36 cellular contexts compared by ENCODE assay signal in the genomic region with DNA sequence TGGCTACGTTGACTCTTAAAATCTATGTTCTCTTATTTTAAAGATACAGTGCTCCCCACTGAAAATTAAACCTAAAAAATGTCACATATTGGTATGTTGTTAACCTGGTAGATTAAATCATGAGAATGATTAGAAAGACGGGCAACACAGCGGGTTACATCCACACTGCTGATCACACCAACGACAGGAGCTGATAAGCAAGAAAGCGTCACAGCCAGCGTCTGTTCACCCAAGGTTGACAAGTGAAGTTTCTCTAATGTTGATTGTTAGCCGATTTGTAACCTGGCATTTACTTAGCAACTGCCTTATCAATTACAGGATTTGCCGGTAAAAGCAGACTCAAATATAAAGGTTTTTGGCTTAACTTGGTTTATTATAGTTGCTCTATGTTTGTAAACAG.
"Had no signal": no experiment of that assay in that cellular context is flagged by ENCODE, and none has a peak within 500 bp of the region (broad histone marks: within the 10 kb centered on the region; RNA-seq: fewer than 3 reads in every experiment).

No MANE protein-coding gene starts in this region.

- H3K9me3 Mint-ChIP-seq: activated CD4-positive, alpha-beta memory T cell treated with anti-CD3 and anti-CD28 coated beads, Interleukin-2, amount 10 ng/mL, durations not matched to agents 7 days and 5 days; activated CD4-positive, alpha-beta T cell treated with anti-CD3 and anti-CD28 coated beads, Interleukin-2, amount 10 ng/mL, durations not matched to agents 7 days and 5 days; activated naive CD4-positive, alpha-beta T cell treated with anti-CD3 and anti-CD28 coated beads, Interleukin-2, amount 10 ng/mL, durations not matched to agents 7 days and 5 days; activated naive CD4-positive, alpha-beta T cell treated with anti-CD3 and anti-CD28 coated beads, Interleukin-2, amount 50 U/mL, for 24 hours; activated naive CD8-positive, alpha-beta T cell treated with anti-CD3 and anti-CD28 coated beads, Interleukin-2, amount 10 ng/mL, durations not matched to agents 7 days and 5 days; activated naive CD8-positive, alpha-beta T cell treated with anti-CD3 and anti-CD28 coated beads, Interleukin-2, amount 50 U/mL, for 24 hours; activated T-cell treated with anti-CD3 and anti-CD28 coated beads, Interleukin-2, amount 50 U/mL, for 24 hours; activated T-helper 2 cell treated with anti-CD3 and anti-CD28 coated beads, Interferon-gamma antibody, Interleukin-2, Interleukin-4, amounts not matched to agents 10 μg/mL and 5 μg/mL and 100 μg/mL, durations not matched to agents 14 hours and 24 hours and 36 hours; T-helper 1 cell treated with Interleukin-12 subunit alpha and Interleukin-12 subunit beta and Interleukin-4 antibody, amounts not matched to agents 30 μg/mL and 1 μg/mL, for 36 hours; T-helper 2 cell treated with Interferon-gamma antibody and Interleukin-4, amounts not matched to agents 5 μg/mL and 100 μg/mL, for 36 hours had no signal

- H3K4me3 Mint-ChIP-seq: activated CD4-positive, alpha-beta memory T cell treated with anti-CD3 and anti-CD28 coated beads, Interleukin-2, amount 10 ng/mL, durations not matched to agents 7 days and 5 days; activated CD4-positive, alpha-beta T cell treated with anti-CD3 and anti-CD28 coated beads for 36 hours; activated CD4-positive, alpha-beta T cell treated with anti-CD3 and anti-CD28 coated beads, Interleukin-2, amount 10 ng/mL, durations not matched to agents 7 days and 5 days; activated CD8-positive, alpha-beta memory T cell treated with anti-CD3 and anti-CD28 coated beads, Interleukin-2, amount 10 ng/mL, durations not matched to agents 7 days and 5 days; activated CD8-positive, alpha-beta T cell treated with anti-CD3 and anti-CD28 coated beads, Interleukin-2, amount 10 ng/mL, durations not matched to agents 7 days and 5 days; activated naive CD4-positive, alpha-beta T cell treated with anti-CD3 and anti-CD28 coated beads, Interleukin-2, amount 10 ng/mL, durations not matched to agents 7 days and 5 days; activated naive CD4-positive, alpha-beta T cell treated with anti-CD3 and anti-CD28 coated beads, Interleukin-2, amount 50 U/mL, for 24 hours; activated naive CD8-positive, alpha-beta T cell; activated naive CD8-positive, alpha-beta T cell treated with anti-CD3 and anti-CD28 coated beads, Interleukin-2, amount 10 ng/mL, durations not matched to agents 7 days and 5 days; activated naive CD8-positive, alpha-beta T cell treated with anti-CD3 and anti-CD28 coated beads, Interleukin-2, amount 50 U/mL, for 24 hours; activated T-cell treated with anti-CD3 and anti-CD28 coated beads, Interleukin-2, amount 50 U/mL, for 24 hours; T-helper 1 cell treated with Interleukin-12 subunit alpha and Interleukin-12 subunit beta and Interleukin-4 antibody, amounts not matched to agents 30 μg/mL and 1 μg/mL, for 36 hours; T-helper 2 cell treated with Interferon-gamma antibody and Interleukin-4, amounts not matched to agents 5 μg/mL and 100 μg/mL, for 36 hours had no signal

- H3K36me3 ChIP-seq: ascending aorta, brain microvascular endothelial cell, breast epithelium had no signal

- DNase-seq: activated CD4-positive, alpha-beta memory T cell treated with anti-CD3 and anti-CD28 coated beads, Interleukin-2, amount 10 ng/mL, durations not matched to agents 7 days and 5 days; activated CD4-positive, alpha-beta T cell treated with anti-CD3 and anti-CD28 coated beads for 1 hour; activated CD4-positive, alpha-beta T cell treated with anti-CD3 and anti-CD28 coated beads for 36 hours; activated CD4-positive, alpha-beta T cell treated with anti-CD3 and anti-CD28 coated beads for 48 hours; activated CD4-positive, alpha-beta T cell treated with anti-CD3 and anti-CD28 coated beads, Interleukin-2, amount 10 ng/mL, durations not matched to agents 7 days and 5 days; activated CD4-positive, alpha-beta T cell treated with anti-CD3 and anti-CD28 coated beads, Interleukin-2, amount 50 U/mL, for 48 hours; activated CD4-positive, CD25-positive, alpha-beta regulatory T cell; activated CD8-positive, alpha-beta memory T cell treated with anti-CD3 and anti-CD28 coated beads for 24 hours; activated CD8-positive, alpha-beta memory T cell treated with anti-CD3 and anti-CD28 coated beads, Interleukin-2, amount 10 ng/mL, durations not matched to agents 7 days and 5 days; activated CD8-positive, alpha-beta memory T cell treated with anti-CD3 and anti-CD28 coated beads, Interleukin-2, amount 50 U/mL, for 48 hours; activated CD8-positive, alpha-beta T cell treated with anti-CD3 and anti-CD28 coated beads, Interleukin-2, amount 10 ng/mL, durations not matched to agents 7 days and 5 days; activated effector memory CD4-positive, alpha-beta T cell treated with Interleukin-2 at 50 U/mL for 16 hours; activated gamma-delta T cell; activated naive CD4-positive, alpha-beta T cell treated with anti-CD3 and anti-CD28 coated beads, Interleukin-2, amount 10 ng/mL, durations not matched to agents 7 days and 5 days; activated naive CD4-positive, alpha-beta T cell treated with Interleukin-2 at 50 U/mL for 16 hours; activated naive CD8-positive, alpha-beta T cell treated with anti-CD3 and anti-CD28 coated beads, Interleukin-2, amount 10 ng/mL, durations not matched to agents 7 days and 5 days; activated naive CD8-positive, alpha-beta T cell treated with anti-CD3 and anti-CD28 coated beads, Interleukin-2, amount 50 U/mL, for 24 hours; activated T-cell treated with anti-CD3 and anti-CD28 coated beads, Interleukin-2, amount 50 U/mL, for 24 hours; activated T-cell treated with anti-CD3 and anti-CD28 coated beads, Interleukin-2, amount 50 U/mL, for 48 hours; amygdala; anterior cingulate cortex; brain microvascular endothelial cell; central memory CD4-positive, alpha-beta T cell; T-helper 1 cell; T-helper 2 cell; T-helper 9 cell had no signal

- H3K27ac ChIP-seq: ascending aorta, brain microvascular endothelial cell, breast epithelium, VCaP had no signal

- H3K36me3 Mint-ChIP-seq: activated CD8-positive, alpha-beta memory T cell treated with anti-CD3 and anti-CD28 coated beads, Interleukin-2, amount 10 ng/mL, durations not matched to agents 7 days and 5 days; activated naive CD4-positive, alpha-beta T cell treated with anti-CD3 and anti-CD28 coated beads, Interleukin-2, amount 10 ng/mL, durations not matched to agents 7 days and 5 days; activated naive CD4-positive, alpha-beta T cell treated with anti-CD3 and anti-CD28 coated beads, Interleukin-2, amount 50 U/mL, for 24 hours; activated naive CD8-positive, alpha-beta T cell; activated naive CD8-positive, alpha-beta T cell treated with anti-CD3 and anti-CD28 coated beads, Interleukin-2, amount 10 ng/mL, durations not matched to agents 7 days and 5 days had no signal

- H3K27me3 ChIP-seq: ascending aorta, brain microvascular endothelial cell had no signal

- H3K4me1 ChIP-seq: ascending aorta, breast epithelium had no signal

- H3K4me1 Mint-ChIP-seq: activated CD4-positive, alpha-beta memory T cell treated with anti-CD3 and anti-CD28 coated beads, Interleukin-2, amount 10 ng/mL, durations not matched to agents 7 days and 5 days; activated CD4-positive, alpha-beta T cell treated with anti-CD3 and anti-CD28 coated beads for 36 hours; activated CD8-positive, alpha-beta memory T cell treated with anti-CD3 and anti-CD28 coated beads, Interleukin-2, amount 10 ng/mL, durations not matched to agents 7 days and 5 days; activated naive CD4-positive, alpha-beta T cell treated with anti-CD3 and anti-CD28 coated beads, Interleukin-2, amount 10 ng/mL, durations not matched to agents 7 days and 5 days; activated naive CD4-positive, alpha-beta T cell treated with anti-CD3 and anti-CD28 coated beads, Interleukin-2, amount 50 U/mL, for 24 hours had no signal

- H3K27ac Mint-ChIP-seq: activated CD4-positive, alpha-beta memory T cell treated with anti-CD3 and anti-CD28 coated beads, Interleukin-2, amount 10 ng/mL, durations not matched to agents 7 days and 5 days; activated CD4-positive, alpha-beta T cell treated with anti-CD3 and anti-CD28 coated beads for 36 hours; activated CD4-positive, alpha-beta T cell treated with anti-CD3 and anti-CD28 coated beads, Interleukin-2, amount 10 ng/mL, durations not matched to agents 7 days and 5 days; activated CD8-positive, alpha-beta memory T cell treated with anti-CD3 and anti-CD28 coated beads, Interleukin-2, amount 10 ng/mL, durations not matched to agents 7 days and 5 days; activated CD8-positive, alpha-beta T cell treated with anti-CD3 and anti-CD28 coated beads, Interleukin-2, amount 10 ng/mL, durations not matched to agents 7 days and 5 days; activated naive CD4-positive, alpha-beta T cell treated with anti-CD3 and anti-CD28 coated beads, Interleukin-2, amount 10 ng/mL, durations not matched to agents 7 days and 5 days; activated naive CD4-positive, alpha-beta T cell treated with anti-CD3 and anti-CD28 coated beads, Interleukin-2, amount 50 U/mL, for 24 hours; activated naive CD8-positive, alpha-beta T cell; activated naive CD8-positive, alpha-beta T cell treated with anti-CD3 and anti-CD28 coated beads, Interleukin-2, amount 10 ng/mL, durations not matched to agents 7 days and 5 days; activated naive CD8-positive, alpha-beta T cell treated with anti-CD3 and anti-CD28 coated beads, Interleukin-2, amount 50 U/mL, for 24 hours; activated T-cell treated with anti-CD3 and anti-CD28 coated beads, Interleukin-2, amount 50 U/mL, for 24 hours; activated T-helper 2 cell treated with anti-CD3 and anti-CD28 coated beads, Interferon-gamma antibody, Interleukin-2, Interleukin-4, amounts not matched to agents 10 μg/mL and 5 μg/mL and 100 μg/mL, durations not matched to agents 14 hours and 24 hours and 36 hours; T-helper 1 cell treated with Interleukin-12 subunit alpha and Interleukin-12 subunit beta and Interleukin-4 antibody, amounts not matched to agents 30 μg/mL and 1 μg/mL, for 36 hours; T-helper 2 cell treated with Interferon-gamma antibody and Interleukin-4, amounts not matched to agents 5 μg/mL and 100 μg/mL, for 36 hours had no signal

- H3K9me3 ChIP-seq: ascending aorta, breast epithelium had no signal

- H3K4me3 ChIP-seq: ascending aorta, breast epithelium had no signal

- ATAC-seq: activated CD4-positive, alpha-beta T cell treated with anti-CD3 and anti-CD28 coated beads for 36 hours; activated CD4-positive, CD25-positive, alpha-beta regulatory T cell treated with anti-CD3 and anti-CD28 coated beads, Interleukin-2, amount 50 U/mL, for 24 hours; activated CD8-positive, alpha-beta memory T cell treated with anti-CD3 and anti-CD28 coated beads, Interleukin-2, amount 10 ng/mL, durations not matched to agents 7 days and 5 days; activated CD8-positive, alpha-beta T cell treated with anti-CD3 and anti-CD28 coated beads, Interleukin-2, amount 10 ng/mL, durations not matched to agents 7 days and 5 days; activated naive CD8-positive, alpha-beta T cell treated with anti-CD3 and anti-CD28 coated beads, Interleukin-2, amount 50 U/mL, for 24 hours had no signal

- FAIRE-seq: TTC549 had no signal
